ENCODE assay signal across 8 cellular contexts in the genomic region with DNA sequence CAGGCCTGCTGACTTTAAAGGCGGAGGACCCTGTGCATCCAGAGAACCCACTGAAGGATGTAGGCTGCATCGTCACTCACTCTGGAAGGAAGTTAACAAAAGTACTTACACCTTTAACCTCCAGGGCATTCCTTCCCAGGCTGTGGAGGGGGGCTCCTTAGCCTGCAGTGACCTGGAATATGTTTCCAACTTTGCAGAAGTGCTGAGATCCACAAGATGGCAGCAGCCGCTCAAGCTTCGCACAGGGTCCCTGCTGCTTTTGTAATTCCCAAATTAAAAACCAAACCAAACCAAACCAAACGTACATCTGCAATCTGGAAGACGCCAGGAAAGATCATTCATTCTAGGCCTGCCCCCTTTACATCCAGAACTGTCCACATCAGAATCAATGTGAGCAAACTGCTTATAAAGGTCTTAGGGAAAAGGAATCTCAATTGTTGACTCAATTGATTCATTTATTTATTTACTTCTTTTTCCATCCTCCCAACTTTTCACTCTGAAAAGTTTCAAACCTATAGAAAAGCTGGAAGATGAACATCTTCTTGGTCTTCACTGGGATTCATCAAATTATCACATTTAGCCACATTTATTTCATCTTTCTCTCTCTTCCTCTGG.
A peak's percentile ranks its signal among the peaks of the same experiment; 100 is the strongest.
DNase-seq lines count a peak whose midpoint lies in the region; ATAC-seq and TF ChIP-seq lines count a peak whose summit lies in the region.

No MANE protein-coding gene starts in this region.

- H3K4me1 ChIP-seq in KMS-11 (ENCODE audit: low read depth, poor library complexity, severe bottlenecking), result peaks cover 52% of the 10 kb centered on the region
- no peaks in the 10 kb centered on the region for H3K4me1 ChIP-seq in tibial artery

- no peaks in the 10 kb centered on the region for H3K27me3 ChIP-seq in KMS-11 (ENCODE audit: insufficient read depth, low read depth)
- H3K27me3 ChIP-seq in tibial artery, result peaks cover 0 to 14% of the 10 kb centered on the region in 2 donors

- peak; percentile 14 for DNase-seq in activated CD8-positive, alpha-beta T cell treated with anti-CD3 and anti-CD28 coated beads for 36 hours
- DNase-seq in activated CD8-positive, alpha-beta T cell treated with anti-CD3 and anti-CD28 coated beads, Interleukin-2, amount 10 ng/mL, durations not matched to agents 7 days and 5 days, result no peak
- DNase-seq in WTC11 (ENCODE audit: low spot score) (peak; percentile 76), hypothalamus (lab: John Stamatoyannopoulos, UW) (peak in 29 of 51 donors; percentile 1 to 51 (median 18)), tibial artery (no peak), GF-D8 (lab: John Stamatoyannopoulos, UW) (no peak)

- CTCF ChIA-PET in activated CD8-positive, alpha-beta T cell treated with anti-CD3 and anti-CD28 coated beads for 36 hours (lab: Charles Lee), result interaction anchor here (0.7 kb wide), 1 partner anchor 16 kb away, joined by 3 read pairs; no protein-coding TSS in a partner anchor
- CTCF ChIA-PET in activated CD8-positive, alpha-beta T cell treated with anti-CD3 and anti-CD28 coated beads, Interleukin-2, amount 10 ng/mL, durations not matched to agents 7 days and 5 days (lab: Charles Lee), result interaction anchor here (1.4 kb wide), 1 partner anchor 10 kb away, joined by 5 read pairs; no protein-coding TSS in a partner anchor
- CTCF ChIA-PET in WTC11 (lab: Charles Lee), result interaction anchor here (0.6 to 1.2 kb wide), 5 partner anchors 33 to 877 kb away, joined by 3 read pairs; no protein-coding TSS in a partner anchor

- H3K9me3 Mint-ChIP-seq in activated CD8-positive, alpha-beta T cell treated with anti-CD3 and anti-CD28 coated beads for 36 hours, result no peaks in the 10 kb centered on the region
- H3K9me3 Mint-ChIP-seq in activated CD8-positive, alpha-beta T cell treated with anti-CD3 and anti-CD28 coated beads, Interleukin-2, amount 10 ng/mL, durations not matched to agents 7 days and 5 days (ENCODE audit: insufficient read depth), result no peaks in the 10 kb centered on the region
- H3K9me3 Mint-ChIP-seq in WTC11, result no peaks in the 10 kb centered on the region

- no peaks in the 10 kb centered on the region for H3K4me1 Mint-ChIP-seq in activated CD8-positive, alpha-beta T cell treated with anti-CD3 and anti-CD28 coated beads for 36 hours (ENCODE audit: low read depth)
- no peaks in the 10 kb centered on the region for H3K4me1 Mint-ChIP-seq in activated CD8-positive, alpha-beta T cell treated with anti-CD3 and anti-CD28 coated beads, Interleukin-2, amount 10 ng/mL, durations not matched to agents 7 days and 5 days (ENCODE audit: low read depth)
- H3K4me1 Mint-ChIP-seq in WTC11, result peaks cover 19% of the 10 kb centered on the region

- ATAC-seq in activated CD8-positive, alpha-beta T cell treated with anti-CD3 and anti-CD28 coated beads for 36 hours, result no peak
- ATAC-seq in activated CD8-positive, alpha-beta T cell treated with anti-CD3 and anti-CD28 coated beads, Interleukin-2, amount 10 ng/mL, durations not matched to agents 7 days and 5 days, result no peak
- peak; percentile 99 for ATAC-seq in WTC11
- ATAC-seq in GM18517 (IDR thresholded peaks at IDR 0.05; ENCODE audit: unreplicated experiment), result no peak

- H4K20me1 ChIP-seq in KMS-11 (ENCODE audit: insufficient read depth), result no peaks in the 10 kb centered on the region

- H2AFZ ChIP-seq in KMS-11 (ENCODE audit: low read depth), result peak overlapping the region; percentile 42; the same call in 1 of the 2 replicates

- H3K27ac ChIP-seq in KMS-11 (no peak overlapping the region), tibial artery (no peak overlapping the region)

- intact Hi-C loops in activated CD8-positive, alpha-beta T cell treated with anti-CD3 and anti-CD28 coated beads for 36 hours (cut with micrococcal nuclease), result no loop called here
- intact Hi-C loops in tibial artery (cut with DNase I; ENCODE audit: low total_unique reads), result no loop called here

- H3K4me3 ChIP-seq in KMS-11 (IDR thresholded peaks at IDR 0.05; ENCODE audit: insufficient read depth, low read depth, low read length) (no peak overlapping the region), tibial artery (no peak overlapping the region)

- H3K27me3 Mint-ChIP-seq in activated CD8-positive, alpha-beta T cell treated with anti-CD3 and anti-CD28 coated beads for 36 hours, result peaks cover 3% of the 10 kb centered on the region
- H3K27me3 Mint-ChIP-seq in activated CD8-positive, alpha-beta T cell treated with anti-CD3 and anti-CD28 coated beads, Interleukin-2, amount 10 ng/mL, durations not matched to agents 7 days and 5 days (ENCODE audit: low read depth), result peaks cover 12% of the 10 kb centered on the region
- H3K27me3 Mint-ChIP-seq in WTC11 (ENCODE audit: low read depth), result no peaks in the 10 kb centered on the region

- H3K4me3 Mint-ChIP-seq in activated CD8-positive, alpha-beta T cell treated with anti-CD3 and anti-CD28 coated beads for 36 hours, result no peak overlapping the region
- H3K4me3 Mint-ChIP-seq in activated CD8-positive, alpha-beta T cell treated with anti-CD3 and anti-CD28 coated beads, Interleukin-2, amount 10 ng/mL, durations not matched to agents 7 days and 5 days, result no peak overlapping the region
- no peak overlapping the region for H3K4me3 Mint-ChIP-seq in WTC11

- POLR2A ChIA-PET in activated CD8-positive, alpha-beta T cell treated with anti-CD3 and anti-CD28 coated beads for 36 hours (lab: Charles Lee), result no interaction called here
- POLR2A ChIA-PET in activated CD8-positive, alpha-beta T cell treated with anti-CD3 and anti-CD28 coated beads, Interleukin-2, amount 10 ng/mL, durations not matched to agents 7 days and 5 days (lab: Charles Lee), result interaction anchor here (0.5 kb wide), 1 partner anchor 15 kb away, joined by 4 read pairs; no protein-coding TSS in a partner anchor
- POLR2A ChIA-PET in WTC11 (lab: Charles Lee), result no interaction called here

- H3K9me3 ChIP-seq in tibial artery, result no peaks in the 10 kb centered on the region

- peak; percentile 44 for TF ChIP-seq CTCF in activated CD8-positive, alpha-beta T cell treated with anti-CD3 and anti-CD28 coated beads for 36 hours (IDR thresholded peaks at IDR 0.05)
- TF ChIP-seq CTCF in KMS-11 (conservative IDR thresholded peaks at IDR 0.05; ENCODE audit: low read depth, low read length), result peak; percentile 93
- TF ChIP-seq CTCF in WTC11 (IDR thresholded peaks at IDR 0.05), result peak; percentile 54
- TF ChIP-seq CTCF in tibial artery (IDR thresholded peaks at IDR 0.05), result peak; percentile 24 to 35

- no peak overlapping the region for H3K27ac Mint-ChIP-seq in activated CD8-positive, alpha-beta T cell treated with anti-CD3 and anti-CD28 coated beads for 36 hours
- no peak overlapping the region for H3K27ac Mint-ChIP-seq in activated CD8-positive, alpha-beta T cell treated with anti-CD3 and anti-CD28 coated beads, Interleukin-2, amount 10 ng/mL, durations not matched to agents 7 days and 5 days
- no peak overlapping the region for H3K27ac Mint-ChIP-seq in WTC11

- H3K9ac ChIP-seq in KMS-11, result no peak overlapping the region

- no peaks in the 10 kb centered on the region for H3K36me3 ChIP-seq in KMS-11 (ENCODE audit: insufficient read depth)
- no peaks in the 10 kb centered on the region for H3K36me3 ChIP-seq in tibial artery

- H3K4me2 ChIP-seq in KMS-11, result peak overlapping the region; percentile 31; the same call in 1 of the 2 replicates

- no peaks in the 10 kb centered on the region for H3K36me3 Mint-ChIP-seq in activated CD8-positive, alpha-beta T cell treated with anti-CD3 and anti-CD28 coated beads for 36 hours (ENCODE audit: low read depth)
- H3K36me3 Mint-ChIP-seq in activated CD8-positive, alpha-beta T cell treated with anti-CD3 and anti-CD28 coated beads, Interleukin-2, amount 10 ng/mL, durations not matched to agents 7 days and 5 days (ENCODE audit: low read depth), result no peaks in the 10 kb centered on the region
- H3K36me3 Mint-ChIP-seq in WTC11, result no peaks in the 10 kb centered on the region

- no peaks in the 10 kb centered on the region for H3K79me2 ChIP-seq in KMS-11 (ENCODE audit: insufficient read depth, low read depth)

TF ChIP-seq in WTC11, 78 proteins besides CTCF, POLR2A, EP300 and RAD21 (continues in another document):
- TF ChIP-seq, protein P1, sequence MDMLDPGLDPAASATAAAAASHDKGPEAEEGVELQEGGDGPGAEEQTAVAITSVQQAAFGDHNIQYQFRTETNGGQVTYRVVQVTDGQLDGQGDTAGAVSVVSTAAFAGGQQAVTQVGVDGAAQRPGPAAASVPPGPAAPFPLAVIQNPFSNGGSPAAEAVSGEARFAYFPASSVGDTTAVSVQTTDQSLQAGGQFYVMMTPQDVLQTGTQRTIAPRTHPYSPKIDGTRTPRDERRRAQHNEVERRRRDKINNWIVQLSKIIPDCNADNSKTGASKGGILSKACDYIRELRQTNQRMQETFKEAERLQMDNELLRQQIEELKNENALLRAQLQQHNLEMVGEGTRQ (CRISPR knock-in tag; IDR thresholded peaks at IDR 0.05), result no peak
- TF ChIP-seq, protein P2, sequence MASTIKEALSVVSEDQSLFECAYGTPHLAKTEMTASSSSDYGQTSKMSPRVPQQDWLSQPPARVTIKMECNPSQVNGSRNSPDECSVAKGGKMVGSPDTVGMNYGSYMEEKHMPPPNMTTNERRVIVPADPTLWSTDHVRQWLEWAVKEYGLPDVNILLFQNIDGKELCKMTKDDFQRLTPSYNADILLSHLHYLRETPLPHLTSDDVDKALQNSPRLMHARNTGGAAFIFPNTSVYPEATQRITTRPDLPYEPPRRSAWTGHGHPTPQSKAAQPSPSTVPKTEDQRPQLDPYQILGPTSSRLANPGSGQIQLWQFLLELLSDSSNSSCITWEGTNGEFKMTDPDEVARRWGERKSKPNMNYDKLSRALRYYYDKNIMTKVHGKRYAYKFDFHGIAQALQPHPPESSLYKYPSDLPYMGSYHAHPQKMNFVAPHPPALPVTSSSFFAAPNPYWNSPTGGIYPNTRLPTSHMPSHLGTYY (CRISPR knock-in tag; IDR thresholded peaks at IDR 0.05), result no peak

Comparison
In these comparisons a context has a peak if more than half of its experiments do, and no peak if none do; other contexts are left out.
1. DNase-seq: peak in activated CD8-positive, alpha-beta T cell treated with anti-CD3 and anti-CD28 coated beads for 36 hours (single experiment), WTC11 (single experiment) and hypothalamus (29 of 51); none in activated CD8-positive, alpha-beta T cell treated with anti-CD3 and anti-CD28 coated beads, Interleukin-2, amount 10 ng/mL, durations not matched to agents 7 days and 5 days (single experiment), tibial artery (0 of 2) and GF-D8 (single experiment).
2. CTCF ChIP-seq: peak in every context shown above with its lines; median percentile 93 in KMS-11; 54 in WTC11; 44 in activated CD8-positive, alpha-beta T cell treated with anti-CD3 and anti-CD28 coated beads for 36 hours; 30 in tibial artery.